Comparison of ENCODE assay signal across 8 cellular contexts in the genomic region with DNA sequence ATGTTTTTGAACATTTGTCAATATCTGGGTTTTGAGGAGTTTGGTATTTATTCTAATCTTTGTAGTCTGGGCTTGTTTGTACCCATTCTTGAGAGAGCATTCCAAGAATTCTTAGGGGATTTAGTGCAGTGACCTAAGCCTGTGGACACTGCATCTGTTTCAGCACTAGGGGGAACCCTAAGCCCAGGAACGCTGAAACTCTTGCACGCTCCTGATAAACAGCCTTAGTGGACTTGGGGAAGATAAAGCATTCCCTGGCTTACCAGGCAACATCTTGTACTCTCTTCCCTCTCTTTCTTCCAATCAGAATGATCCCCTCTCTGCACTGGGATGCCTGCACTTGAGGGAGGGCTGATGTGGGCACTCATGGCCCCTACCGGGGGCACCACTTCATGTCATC.
DNase-seq lines count a peak whose midpoint lies in the region; TF ChIP-seq lines count a peak whose summit lies in the region.

No MANE protein-coding gene starts in this region.

- H3K36me3 Mint-ChIP-seq in activated naive CD8-positive, alpha-beta T cell treated with anti-CD3 and anti-CD28 coated beads for 36 hours, result no peaks in the 10 kb centered on the region

- no peak overlapping the region for H3K4me3 Mint-ChIP-seq in activated naive CD8-positive, alpha-beta T cell treated with anti-CD3 and anti-CD28 coated beads for 36 hours

- TF ChIP-seq CTCF in DOHH2 (IDR thresholded peaks at IDR 0.05; ENCODE audit: low read depth, low read length, poor library complexity, severe bottlenecking) (peak; percentile 41), RWPE1 (conservative IDR thresholded peaks at IDR 0.05; ENCODE audit: low read depth) (no peak; the same call in 1 of the 2 replicates)

- H3K9me2 ChIP-seq in DOHH2 (replicated peaks; ENCODE audit: control insufficient read depth, low read length), result no peaks in the 10 kb centered on the region

- no peak overlapping the region for H3K4me3 ChIP-seq in DOHH2 (ENCODE audit: low read length)

- CTCF ChIA-PET in RWPE1 (lab: Yijun Ruan, JAX), result no interaction called here

- no peaks in the 10 kb centered on the region for H3K27me3 Mint-ChIP-seq in activated naive CD8-positive, alpha-beta T cell treated with anti-CD3 and anti-CD28 coated beads for 36 hours

- H3K4me2 ChIP-seq in DOHH2 (ENCODE audit: low read length), result no peak overlapping the region

- H3K4me1 ChIP-seq in DOHH2 (ENCODE audit: control insufficient read depth, low read length), result no peaks in the 10 kb centered on the region

- POLR2A ChIA-PET in RWPE1 (lab: Yijun Ruan, JAX; ENCODE audit: low non-redundant PET), result no interaction called here

- no peaks in the 10 kb centered on the region for H3K27me3 ChIP-seq in DOHH2 (ENCODE audit: control insufficient read depth, low read length)

- H3K36me3 ChIP-seq in DOHH2 (ENCODE audit: control insufficient read depth, low read length), result no peaks in the 10 kb centered on the region

- no peaks in the 10 kb centered on the region for H3K9me3 ChIP-seq in DOHH2 (ENCODE audit: control insufficient read depth, insufficient read depth, low read length)

- H3K79me2 ChIP-seq in DOHH2 (ENCODE audit: control insufficient read depth, low read length), result no peaks in the 10 kb centered on the region

- no peak overlapping the region for H3K27ac Mint-ChIP-seq in activated naive CD8-positive, alpha-beta T cell treated with anti-CD3 and anti-CD28 coated beads for 36 hours

- peak; percentile 56 for DNase-seq in HT1080 (ENCODE audit: low read depth)
- peak; percentile 18 for DNase-seq in RWPE1 (ENCODE audit: low spot score)
- peak; percentile 2 for DNase-seq in globus pallidus (ENCODE audit: low spot score)
- DNase-seq in activated naive CD8-positive, alpha-beta T cell treated with anti-CD3 and anti-CD28 coated beads for 36 hours, result no peak
- no peak for DNase-seq in kidney glomerular epithelial cell (lab: John Stamatoyannopoulos, UW)
- no peak for DNase-seq in NCI-H345 (lab: John Stamatoyannopoulos, UW)
- no peak for DNase-seq in effector CD4-positive, alpha-beta T cell

- H3K27ac ChIP-seq in DOHH2 (ENCODE audit: low read depth, low read length) (no peak overlapping the region), RWPE1 (no peak overlapping the region)

- no peaks in the 10 kb centered on the region for H3K4me1 Mint-ChIP-seq in activated naive CD8-positive, alpha-beta T cell treated with anti-CD3 and anti-CD28 coated beads for 36 hours

- H3K9me3 Mint-ChIP-seq in activated naive CD8-positive, alpha-beta T cell treated with anti-CD3 and anti-CD28 coated beads for 36 hours, result peaks cover 3% of the 10 kb centered on the region

- H4K20me1 ChIP-seq in DOHH2 (ENCODE audit: control insufficient read depth, insufficient read depth, low read depth, low read length), result no peaks in the 10 kb centered on the region

- no peaks in the 10 kb centered on the region for H3F3A ChIP-seq in DOHH2 (ENCODE audit: control insufficient read depth, insufficient read depth)

Comparison
In these comparisons a context has a peak if more than half of its experiments do, and no peak if none do; other contexts are left out.
1. DNase-seq: peak in HT1080 (single experiment), RWPE1 (single experiment) and globus pallidus (single experiment); none in activated naive CD8-positive, alpha-beta T cell treated with anti-CD3 and anti-CD28 coated beads for 36 hours (single experiment), kidney glomerular epithelial cell (single experiment), NCI-H345 (single experiment) and effector CD4-positive, alpha-beta T cell (single experiment).